In genomic region chr13:33033361-33033812, GRCh38 we compare ENCODE assay signal across 8 cellular contexts. TPM values are rescaled to one million over a fixed set of nuclear protein-coding genes. Genes with fewer than 3 reads are reported as not detected.
DNase-seq lines count a peak whose midpoint lies in the region; ATAC-seq and TF ChIP-seq lines count a peak whose summit lies in the region.

No MANE protein-coding gene starts in this region.

- CTCF ChIA-PET in activated CD8-positive, alpha-beta memory T cell treated with anti-CD3 and anti-CD28 coated beads, Interleukin-2, amount 10 ng/mL, durations not matched to agents 7 days and 5 days (lab: Charles Lee): no interaction called here

- peak overlapping the region; percentile 57 for H3K4me3 Mint-ChIP-seq in activated CD8-positive, alpha-beta memory T cell treated with anti-CD3 and anti-CD28 coated beads, Interleukin-2, amount 10 ng/mL, durations not matched to agents 7 days and 5 days
- no peak overlapping the region for H3K4me3 Mint-ChIP-seq in chondrocyte (ENCODE audit: unreplicated experiment)

- intact Hi-C loops in sciatic nerve (cut with DNase I): no loop called here

- no peak for TF ChIP-seq CTCF in chondrocyte (IDR thresholded peaks at IDR 0.05)

- peak; percentile 46 for DNase-seq in activated CD8-positive, alpha-beta memory T cell treated with anti-CD3 and anti-CD28 coated beads, Interleukin-2, amount 10 ng/mL, durations not matched to agents 7 days and 5 days
- DNase-seq in sciatic nerve (ENCODE audit: low spot score): no peak
- no peak for DNase-seq in chondrocyte (ENCODE audit: low spot score)
- DNase-seq in KG1 (lab: John Stamatoyannopoulos, UW): no peak
- no peak for DNase-seq in OCI-M1 (lab: John Stamatoyannopoulos, UW)
- no peak for DNase-seq in activated effector memory CD4-positive, alpha-beta T cell treated with anti-CD3 and anti-CD28 coated beads, Interleukin-2, amount 50 U/mL, for 16 hours

- H3K27me3 Mint-ChIP-seq in activated CD8-positive, alpha-beta memory T cell treated with anti-CD3 and anti-CD28 coated beads, Interleukin-2, amount 10 ng/mL, durations not matched to agents 7 days and 5 days: peaks cover 14% of the 10 kb centered on the region
- no peaks in the 10 kb centered on the region for H3K27me3 Mint-ChIP-seq in chondrocyte (ENCODE audit: low read depth)

- H3K9me3 Mint-ChIP-seq in activated CD8-positive, alpha-beta memory T cell treated with anti-CD3 and anti-CD28 coated beads, Interleukin-2, amount 10 ng/mL, durations not matched to agents 7 days and 5 days (ENCODE audit: low read depth): no peaks in the 10 kb centered on the region
- no peaks in the 10 kb centered on the region for H3K9me3 Mint-ChIP-seq in chondrocyte (ENCODE audit: low read depth)

- H3K27ac Mint-ChIP-seq in activated CD8-positive, alpha-beta memory T cell treated with anti-CD3 and anti-CD28 coated beads, Interleukin-2, amount 10 ng/mL, durations not matched to agents 7 days and 5 days: peak overlapping the region; percentile 56
- no peak overlapping the region for H3K27ac Mint-ChIP-seq in chondrocyte (ENCODE audit: unreplicated experiment)

- ATAC-seq in GM19043 (IDR thresholded peaks at IDR 0.05; ENCODE audit: low read depth, unreplicated experiment) (peak; percentile 89), HG02981 (IDR thresholded peaks at IDR 0.05; ENCODE audit: unreplicated experiment) (peak; percentile 81), sciatic nerve (peak; percentile 16)
- ATAC-seq in activated CD8-positive, alpha-beta memory T cell treated with anti-CD3 and anti-CD28 coated beads, Interleukin-2, amount 10 ng/mL, durations not matched to agents 7 days and 5 days: peak; percentile 45

- peaks cover 2% of the 10 kb centered on the region for H3K36me3 Mint-ChIP-seq in activated CD8-positive, alpha-beta memory T cell treated with anti-CD3 and anti-CD28 coated beads, Interleukin-2, amount 10 ng/mL, durations not matched to agents 7 days and 5 days
- H3K36me3 Mint-ChIP-seq in chondrocyte (ENCODE audit: low read depth): no peaks in the 10 kb centered on the region

- peaks cover 9% of the 10 kb centered on the region for H3K4me1 Mint-ChIP-seq in activated CD8-positive, alpha-beta memory T cell treated with anti-CD3 and anti-CD28 coated beads, Interleukin-2, amount 10 ng/mL, durations not matched to agents 7 days and 5 days
- no peaks in the 10 kb centered on the region for H3K4me1 Mint-ChIP-seq in chondrocyte (ENCODE audit: low read depth)

RNA-seq across cellular contexts. Expression of gene KL, which starts 17.2 kb away (rescaled TPM):
- under 1 TPM in 1 of 2 experiments, not detected in 1; 0.23 TPM for total RNA-seq in activated CD8-positive, alpha-beta memory T cell treated with anti-CD3 and anti-CD28 coated beads, Interleukin-2, amount 10 ng/mL, durations not matched to agents 7 days and 5 days
- 7.4 TPM for total RNA-seq in sciatic nerve
- total RNA-seq in chondrocyte: 0.05 to 0.19 TPM (median 0.15 TPM) in 3 replicates

Comparison
In these comparisons a context has a peak if more than half of its experiments do, and no peak if none do; other contexts are left out.
1. ATAC-seq: peak in every context shown above with its lines; median percentile 89 in GM19043; 81 in HG02981; 45 in activated CD8-positive, alpha-beta memory T cell treated with anti-CD3 and anti-CD28 coated beads, Interleukin-2, amount 10 ng/mL, durations not matched to agents 7 days and 5 days; 16 in sciatic nerve.